17 cellular contexts compared by ENCODE assay signal in the genomic region with DNA sequence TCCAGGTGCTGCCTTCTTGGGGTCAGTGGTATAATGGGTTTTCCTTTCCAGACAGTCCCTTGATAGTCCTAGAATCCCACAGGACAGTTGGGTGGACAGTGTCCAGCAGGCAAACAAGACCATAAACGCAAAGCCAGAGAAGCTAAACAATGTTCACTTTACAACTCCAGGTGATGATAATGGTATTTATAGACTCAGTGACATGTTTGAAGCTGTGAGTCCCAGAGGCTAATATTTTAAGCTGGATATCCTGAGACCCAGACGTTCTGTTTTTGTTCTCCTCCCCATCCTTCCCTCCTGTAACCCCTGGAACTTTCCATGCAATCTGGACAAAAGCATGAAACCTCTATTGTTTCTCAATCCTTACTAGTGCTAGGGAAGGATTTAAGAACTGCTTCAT.
DNase-seq lines count a peak whose midpoint lies in the region; ATAC-seq and TF ChIP-seq lines count a peak whose summit lies in the region.
"Had no signal": no experiment of that assay in that cellular context is flagged by ENCODE, and none has a peak within 500 bp of the region (broad histone marks: within the 10 kb centered on the region; RNA-seq: fewer than 3 reads in every experiment).

No MANE protein-coding gene starts in this region.

- WGBS in sigmoid colon, 2 donors: 46 to 62% methylated on average over 2 of the region's 2 CpGs
- WGBS in urinary bladder: 21% methylated on average over 2 of the region's 2 CpGs

- no peaks in the 10 kb centered on the region for H3K9me3 ChIP-seq in sigmoid colon
- H3K9me3 ChIP-seq: ovary had no signal

- no peak for TF ChIP-seq CTCF in sigmoid colon (IDR thresholded peaks at IDR 0.05)

- peak; percentile 13 for DNase-seq in activated effector memory CD4-positive, alpha-beta T cell treated with anti-CD3 and anti-CD28 coated beads, Interleukin-2, amount 50 U/mL, for 16 hours
- DNase-seq in activated effector memory CD4-positive, alpha-beta T cell treated with Interleukin-2 at 50 U/mL for 16 hours: no peak
- DNase-seq in left ventricle myocardium superior (no peak), sigmoid colon (peak; percentile 66), SHP77 (lab: John Stamatoyannopoulos, UW) (no peak)
- DNase-seq in stimulated activated CD4-positive, alpha-beta T cell treated with anti-CD3 and anti-CD28 coated beads, Interleukin-2, amount 100 ng/mL, for 48 hours: no peak
- DNase-seq: activated CD4-positive, alpha-beta memory T cell treated with anti-CD3 and anti-CD28 coated beads for 36 hours; activated naive CD8-positive, alpha-beta T cell treated with anti-CD3 and anti-CD28 coated beads, Interleukin-2, amount 10 ng/mL, durations not matched to agents 7 days and 5 days; activated T-cell treated with anti-CD3 and anti-CD28 coated beads, Interleukin-2, amount 50 U/mL, for 1 hour; effector CD8-positive, alpha-beta T cell; GDM1; left cardiac atrium had no signal

- intact Hi-C loops in left ventricle myocardium superior (cut with micrococcal nuclease): no loop called here
- intact Hi-C loops in sigmoid colon (cut with DNase I): no loop called here

- H3K27ac ChIP-seq in sigmoid colon (peak overlapping the region; percentile 70 to 88 (median 81)), urinary bladder (ENCODE audit: low read depth) (peak overlapping the region; percentile 39)
- H3K27ac ChIP-seq: 22Rv1, ovary, RWPE1 had no signal

- H3K27me3 ChIP-seq in sigmoid colon: no peaks in the 10 kb centered on the region
- H3K27me3 ChIP-seq: ovary had no signal

- no peaks in the 10 kb centered on the region for H3K36me3 ChIP-seq in sigmoid colon
- no peaks in the 10 kb centered on the region for H3K36me3 ChIP-seq in urinary bladder (ENCODE audit: insufficient read depth)
- H3K36me3 ChIP-seq: ovary had no signal

- TF ChIP-seq EP300 in sigmoid colon (IDR thresholded peaks at IDR 0.05): peak in 3 of 4 donors; percentile 18 to 58 (median 29)

- H3K4me1 ChIP-seq in sigmoid colon (peaks cover 0 to 64% (median 61%) of the 10 kb centered on the region in 4 donors), urinary bladder (ENCODE audit: insufficient read depth) (peaks cover 16% of the 10 kb centered on the region)

- ATAC-seq in left ventricle myocardium superior (peak; percentile 61), HG02938 (IDR thresholded peaks at IDR 0.05; ENCODE audit: unreplicated experiment) (no peak)

- no peak for TF ChIP-seq POLR2A in sigmoid colon (IDR thresholded peaks at IDR 0.05)

- H3K4me3 ChIP-seq in sigmoid colon (no peak overlapping the region), urinary bladder (ENCODE audit: low read depth, low read length) (no peak overlapping the region)
- H3K4me3 ChIP-seq: ovary had no signal

Comparison
In these comparisons a context has a peak if more than half of its experiments do, and no peak if none do; other contexts are left out.
1. DNase-seq: peak in activated effector memory CD4-positive, alpha-beta T cell treated with anti-CD3 and anti-CD28 coated beads, Interleukin-2, amount 50 U/mL, for 16 hours (single experiment) and sigmoid colon (single experiment); none in activated effector memory CD4-positive, alpha-beta T cell treated with Interleukin-2 at 50 U/mL for 16 hours (single experiment), left ventricle myocardium superior (single experiment), SHP77 (0 of 2) and stimulated activated CD4-positive, alpha-beta T cell treated with anti-CD3 and anti-CD28 coated beads, Interleukin-2, amount 100 ng/mL, for 48 hours (0 of 2).